8 cellular contexts compared by ENCODE assay signal in the genomic region with DNA sequence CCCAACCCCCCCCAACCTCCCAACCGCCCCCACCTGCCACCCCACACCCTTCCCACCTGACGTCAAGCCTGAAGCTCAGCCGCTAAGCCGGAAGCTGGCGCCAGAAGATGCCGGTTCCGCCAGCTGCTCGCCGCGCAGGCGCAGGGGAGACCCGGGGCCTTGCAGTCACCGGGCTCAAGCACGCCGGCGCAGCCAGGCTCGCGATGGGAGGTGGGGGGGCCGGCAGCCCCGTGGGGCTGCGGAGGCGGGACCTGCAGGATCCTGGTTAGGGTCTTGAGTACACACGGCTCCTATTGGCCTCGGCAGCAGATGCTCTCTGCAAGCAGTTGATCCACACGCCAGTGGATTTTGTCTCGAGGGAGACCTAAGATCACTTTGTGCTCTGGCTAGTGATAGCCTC. TPM values are rescaled to one million over a fixed set of nuclear protein-coding genes. Genes with fewer than 3 reads are reported as not detected.
A peak's percentile ranks its signal among the peaks of the same experiment; 100 is the strongest.
DNase-seq lines count a peak whose midpoint lies in the region; ATAC-seq, FAIRE-seq and TF ChIP-seq lines count a peak whose summit lies in the region.

TSS of gene LIG4 (minus strand) at position 109 of the 400 bp plus-strand sequence. CDS start 4,268 bp downstream, outside the sequence.

- H3K9me3 ChIP-seq in mammary epithelial cell (replicated peaks; ENCODE audit: insufficient read depth, low read length) (no peaks in the 10 kb centered on the region), small intestine (ENCODE audit: control insufficient read depth, low read depth) (no peaks in the 10 kb centered on the region)

- in situ Hi-C loops in ACHN (cut with HindIII; ENCODE audit: low pct_ligation_motif_present, low pct_unique_long_range_greater_than_20kb, low sequenced_read_pairs) (no loop called here), mammary epithelial cell (cut with MboI; ENCODE audit: low sequenced_read_pairs in 2 of 2) (no loop called here)

- CTCF ChIA-PET in mammary epithelial cell (lab: Charles Lee; ENCODE audit: low non-redundant PET) = interaction anchor here (0.6 kb wide), 1 partner anchor 1831 kb away, joined by 5 read pairs; no protein-coding TSS in a partner anchor

- peaks cover 3% of the 10 kb centered on the region for H3K36me3 ChIP-seq in mammary epithelial cell (ENCODE audit: insufficient read depth, low read length)
- H3K36me3 ChIP-seq in small intestine (ENCODE audit: control insufficient read depth in 2 of 2, insufficient read depth in 2 of 2, low read length in 2 of 2) = peaks cover 3 to 4% of the 10 kb centered on the region in 2 donors

- DNase-seq in ACHN (peak; percentile 92), NCI-H2196 (lab: John Stamatoyannopoulos, UW; ENCODE audit: unreplicated experiment) (peak; percentile 80), mammary epithelial cell (peak; percentile 80), iPS-NIHi11 (ENCODE audit: low spot score) (peak; percentile 92), small intestine (peak; percentile 94)

- H3K4me1 ChIP-seq in mammary epithelial cell (ENCODE audit: insufficient read depth, low read length) = peaks cover 25% of the 10 kb centered on the region
- peaks cover 4 to 12% of the 10 kb centered on the region in 2 donors for H3K4me1 ChIP-seq in small intestine (ENCODE audit: control insufficient read depth in 2 of 2, insufficient read depth in 1 of 2, low read depth in 1 of 2, low read length in 1 of 2)

- H2AFZ ChIP-seq in mammary epithelial cell (ENCODE audit: low read depth, low read length) = peak within 1 kb of the TSS; percentile 92

- intact Hi-C loops in mammary epithelial cell (cut with micrococcal nuclease) = loop anchor here (10.0 kb wide), 1 partner anchor 61 kb away; no protein-coding TSS in a partner anchor

- no peaks in the 10 kb centered on the region for H3K27me3 ChIP-seq in mammary epithelial cell (ENCODE audit: insufficient read depth, low read length)
- no peaks in the 10 kb centered on the region for H3K27me3 ChIP-seq in small intestine (ENCODE audit: control insufficient read depth in 2 of 2, insufficient read depth in 2 of 2, low read length in 2 of 2)

- H3K9ac ChIP-seq in mammary epithelial cell (ENCODE audit: insufficient read depth, low read length) = peak within 1 kb of the TSS; percentile 63

- dilution Hi-C loops in mammary epithelial cell (cut with HindIII; ENCODE audit: low sequenced_read_pairs) = no loop called here

- H3K27ac ChIP-seq in VCaP (peak within 1 kb of the TSS; percentile 60), mammary epithelial cell (ENCODE audit: insufficient read depth, low read depth, low read length) (peak within 1 kb of the TSS; percentile 40), small intestine (ENCODE audit: low read depth in 1 of 2, low read length in 1 of 2) (peak within 1 kb of the TSS in 1 of 2 donors; percentile 78)

- peaks cover 46% of the 10 kb centered on the region for H3K79me2 ChIP-seq in mammary epithelial cell (ENCODE audit: insufficient read depth, low read length)

- under 1% methylated on average over 18 of the region's 26 CpGs for WGBS in mammary epithelial cell (ENCODE audit: low coverage, missing lambda C conversion rate)
- WGBS in small intestine, 3 donors = 0% methylated on average over 21 to 26 of the region's 26 CpGs

- no peak for TF ChIP-seq CTCF in VCaP (conservative IDR thresholded peaks at IDR 0.05)
- TF ChIP-seq CTCF in mammary epithelial cell (conservative IDR thresholded peaks at IDR 0.05 in 1 of 2, IDR thresholded peaks at IDR 0.05 in 1 of 2; ENCODE audit: extremely low read depth in 1 of 2, insufficient read depth in 1 of 2, low read depth in 1 of 2, low read length in 2 of 2) = no peak

- no peak for FAIRE-seq in small intestine (lab: Jason Lieb, UNC)

- peak; percentile 43 for ATAC-seq in GM18870 (IDR thresholded peaks at IDR 0.05; ENCODE audit: unreplicated experiment)
- ATAC-seq in HG03108 (IDR thresholded peaks at IDR 0.05; ENCODE audit: unreplicated experiment) = peak; percentile 59

- no TSS peak for BruUV-seq in mammary epithelial cell (replicated peaks; lab: Mats Ljungman, UMichigan)

- H3K4me2 ChIP-seq in mammary epithelial cell (ENCODE audit: insufficient read depth, low read depth, low read length) = peak within 1 kb of the TSS; percentile 97

- H4K20me1 ChIP-seq in mammary epithelial cell (ENCODE audit: insufficient read depth, low read length) = no peaks in the 10 kb centered on the region

- peak within 1 kb of the TSS; percentile 45 to 66 (median 53) for H3K4me3 ChIP-seq in mammary epithelial cell (replicated peaks in 1 of 3; ENCODE audit: insufficient read depth in 1 of 3, low read depth in 2 of 3, low read length in 3 of 3)
- H3K4me3 ChIP-seq in small intestine (ENCODE audit: low read depth in 1 of 2, low read length in 2 of 2) = peak within 1 kb of the TSS; percentile 63 to 69

RNA-seq across cellular contexts. Expression of gene LIG4, which starts in this region (rescaled TPM):
- total RNA-seq in mammary epithelial cell = 10 to 100 TPM; 15.2 to 16.4 TPM
- polyA plus RNA-seq in mammary epithelial cell (3.7 TPM), small intestine (10 to 100 TPM in 1 of 3 donors, 1 to 10 TPM in 2; 4.3 to 10.7 (median 7.3) TPM)
- 5.9 TPM for polyA minus RNA-seq in mammary epithelial cell
